ENCODE assay signal across 19 cellular contexts in the genomic region with DNA sequence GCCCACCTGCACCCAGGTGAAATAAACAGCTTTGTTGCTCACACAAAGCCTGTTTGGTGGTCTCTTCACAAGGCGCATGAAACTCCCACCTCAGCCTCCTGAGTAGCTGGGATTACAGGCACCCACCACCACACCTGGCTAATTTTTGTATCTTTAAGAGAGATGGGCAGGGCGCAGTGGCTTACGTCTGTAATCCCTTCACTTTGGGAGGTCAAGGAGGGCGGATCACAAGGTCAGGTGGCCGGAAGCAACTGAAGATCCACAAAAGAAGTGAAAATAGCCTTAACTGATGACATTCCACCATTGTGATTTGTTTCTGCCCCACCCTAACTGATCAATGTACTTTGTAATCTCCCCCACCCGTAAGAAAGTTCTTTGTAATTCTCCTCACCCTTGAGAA. TPM values are rescaled to one million over a fixed set of nuclear protein-coding genes. Genes with fewer than 3 reads are reported as not detected.
DNase-seq lines count a peak whose midpoint lies in the region; ATAC-seq, FAIRE-seq and TF ChIP-seq lines count a peak whose summit lies in the region.
"Not testable (repeated sequence)": the region's sequence is repeated elsewhere in the genome, so short reads cannot be mapped to it uniquely, and the experiment has no call there.
"Had no signal": no experiment of that assay in that cellular context is flagged by ENCODE, and none has a peak within 500 bp of the region (broad histone marks: within the 10 kb centered on the region; RNA-seq: fewer than 3 reads in every experiment).

No MANE protein-coding gene starts in this region.

- not testable (repeated sequence) for TF ChIP-seq CTCF in GM23338 (conservative IDR thresholded peaks at IDR 0.05; ENCODE audit: low read depth in 2 of 2); H9 (conservative IDR thresholded peaks at IDR 0.05); WTC11 (IDR thresholded peaks at IDR 0.05); astrocyte (IDR thresholded peaks at IDR 0.05; ENCODE audit: insufficient read depth, low read depth, low read length); H1 (IDR thresholded peaks at IDR 0.05; ENCODE audit: control extremely low read depth in 1 of 3, insufficient read depth in 1 of 3, low read depth in 1 of 3, low read length in 3 of 3); endodermal cell (conservative IDR thresholded peaks at IDR 0.05)

- not testable (repeated sequence) for H3K4me3 Mint-ChIP-seq in GM23338; WTC11; astrocyte (ENCODE audit: unreplicated experiment)
- H3K4me3 Mint-ChIP-seq in H9 = peak overlapping the region; percentile 2 to 37; a peak in 2 of 5 replicates
- H3K4me3 Mint-ChIP-seq in endodermal cell = peak overlapping the region; percentile 32

- H3F3A ChIP-seq in GM23338 (replicated peaks; ENCODE audit: low read depth) = not testable (repeated sequence)

- H3K4me1 ChIP-seq in GM23338 (ENCODE audit: insufficient read depth) (peaks cover 18% of the 10 kb centered on the region), HUES6 (ENCODE audit: control insufficient read depth, insufficient read depth, low read length) (peaks cover 20% of the 10 kb centered on the region; the same call in 1 of the 2 replicates)
- not testable (repeated sequence) for H3K4me1 ChIP-seq in H9 (ENCODE audit: insufficient read depth, low read length); astrocyte (ENCODE audit: insufficient read depth, low read length); H1 (replicated peaks in 1 of 4; ENCODE audit: control insufficient read depth in 3 of 4, insufficient read depth in 4 of 4, low read length in 3 of 4); endodermal cell (ENCODE audit: control insufficient read depth, insufficient read depth, low read length)

- H3K4me3 ChIP-seq in GM23338; astrocyte (ENCODE audit: insufficient read depth, low read depth, low read length); H1 (ENCODE audit: extremely low read depth in 1 of 4, insufficient read depth in 2 of 4, low read depth in 3 of 4, low read length in 4 of 4); endodermal cell (ENCODE audit: low read length): not testable (repeated sequence)
- peak overlapping the region; percentile 30; the same call in 1 of the 2 replicates for H3K4me3 ChIP-seq in HUES6 (ENCODE audit: low read depth, low read length)

- H3K27ac ChIP-seq in GM23338 (ENCODE audit: low read depth); astrocyte (ENCODE audit: low read depth, low read length); H1 (ENCODE audit: low read depth, low read length); endodermal cell (ENCODE audit: low read depth, low read length): not testable (repeated sequence)
- H3K27ac ChIP-seq in H9 (ENCODE audit: insufficient read length, low read depth, low read length) (peak overlapping the region; percentile 71), HUES6 (ENCODE audit: low read depth, low read length) (peak overlapping the region; percentile 50; the same call in 1 of the 2 replicates)

- not testable (repeated sequence) for H3K9me3 Mint-ChIP-seq in GM23338; H9; WTC11; astrocyte (ENCODE audit: unreplicated experiment)
- H3K9me3 Mint-ChIP-seq in endodermal cell = peaks cover 10% of the 10 kb centered on the region

- H3K14ac ChIP-seq in H9 (ENCODE audit: insufficient read depth, low read length); H1 (ENCODE audit: insufficient read length): not testable (repeated sequence)

- not testable (repeated sequence) for H3K79me2 ChIP-seq in GM23338 (replicated peaks; ENCODE audit: insufficient read depth); H9 (ENCODE audit: insufficient read depth, low read length); astrocyte (ENCODE audit: insufficient read depth, low read length); H1 (ENCODE audit: control insufficient read depth in 1 of 2, insufficient read depth in 2 of 2, low read length in 2 of 2)

- not testable (repeated sequence) for H3K4me1 Mint-ChIP-seq in GM23338; WTC11; astrocyte (ENCODE audit: low read depth, unreplicated experiment)
- H3K4me1 Mint-ChIP-seq in H9 (peaks cover 15 to 23% of the 10 kb centered on the region in 2 experiments), endodermal cell (peaks cover 15% of the 10 kb centered on the region)

- H3K23ac ChIP-seq in H9 (ENCODE audit: insufficient read length, low read depth, low read length); H1 (ENCODE audit: insufficient read length): not testable (repeated sequence)

- not testable (repeated sequence) for ATAC-seq in GM23338
- ATAC-seq in WTC11 = peak; percentile 56

- POLR2A ChIA-PET in WTC11 (lab: Charles Lee) = not testable (repeated sequence)
- POLR2A ChIA-PET in H1 (lab: Charles Lee; ENCODE audit: partially characterized antibody) = interaction anchor here (0.8 to 3.8 kb wide), 4 partner anchors 8 to 17 kb away, joined by 3 to 25 read pairs (median 14); a partner anchor contains a TSS

- H3K27ac Mint-ChIP-seq in GM23338, WTC11: not testable (repeated sequence)
- H3K27ac Mint-ChIP-seq in H9 = peak overlapping the region; percentile 46 to 94 (median 81); a peak in 6 of 7 replicates
- H3K27ac Mint-ChIP-seq in astrocyte (ENCODE audit: unreplicated experiment) = peak overlapping the region; percentile 11
- peak overlapping the region; percentile 89 for H3K27ac Mint-ChIP-seq in endodermal cell

- no CpG with 5 or more reads among the region's 6 CpGs for WGBS in H9 (ENCODE audit: extremely low coverage, insufficient read length, low lambda C conversion rate)
- 59% methylated on average over 6 of the region's 6 CpGs; no CpG with 5 or more reads in 1 of the 2 experiments for WGBS in H1 (ENCODE audit: extremely low coverage in 1 of 2, insufficient coverage in 1 of 2, insufficient read length in 1 of 2, insufficient replicate concordance in 2 of 2, low coverage in 1 of 2, low lambda C conversion rate in 2 of 2, missing lambda C conversion rate in 1 of 2), 2 experiments
- WGBS in endodermal cell (ENCODE audit: insufficient coverage in 1 of 2, insufficient read length in 1 of 2), 2 experiments = 76 to 91% methylated on average over 5 to 6 of the region's 6 CpGs

- H4K20me1 ChIP-seq in GM23338 (replicated peaks; ENCODE audit: insufficient read depth); H9 (ENCODE audit: control insufficient read depth, insufficient read depth, insufficient read length); astrocyte (ENCODE audit: insufficient read depth, low read length); H1 (replicated peaks in 1 of 2; ENCODE audit: control insufficient read depth in 1 of 2, insufficient read depth in 2 of 2, low read length in 2 of 2): not testable (repeated sequence)

- not testable (repeated sequence) for H3K9me3 ChIP-seq in H9 (ENCODE audit: control insufficient read depth, low read depth, low read length); HUES6 (ENCODE audit: control insufficient read depth, insufficient read depth, low read depth, low read length); astrocyte (ENCODE audit: insufficient read depth, low read depth, low read length); H1 (ENCODE audit: insufficient read depth in 2 of 2, low read depth in 1 of 2, low read length in 1 of 2); endodermal cell (ENCODE audit: control insufficient read depth, low read length)

- peaks cover 14% of the 10 kb centered on the region for H3K27me3 Mint-ChIP-seq in GM23338 (ENCODE audit: insufficient read depth, low read depth, poor library complexity)
- H3K27me3 Mint-ChIP-seq in H9 (ENCODE audit: low read depth); WTC11 (ENCODE audit: low read depth); endodermal cell (ENCODE audit: insufficient read depth): not testable (repeated sequence)
- peaks cover 27% of the 10 kb centered on the region for H3K27me3 Mint-ChIP-seq in astrocyte (ENCODE audit: low read depth, unreplicated experiment)

- not testable (repeated sequence) for H3K36me3 ChIP-seq in GM23338 (ENCODE audit: insufficient read depth); HUES6 (ENCODE audit: control insufficient read depth, insufficient read depth, low read length); astrocyte (ENCODE audit: insufficient read depth, low read length); H1 (ENCODE audit: control insufficient read depth in 2 of 4, insufficient read depth in 4 of 4, low read length in 3 of 4); endodermal cell (ENCODE audit: control insufficient read depth, insufficient read depth, low read length)

- not testable (repeated sequence) for H3K36me3 Mint-ChIP-seq in GM23338 (ENCODE audit: low read depth); H9 (ENCODE audit: insufficient read depth in 1 of 3, low read depth in 3 of 3); WTC11; astrocyte (ENCODE audit: low read depth, unreplicated experiment); endodermal cell (ENCODE audit: low read depth)

- not testable (repeated sequence) for H3K9me2 ChIP-seq in GM23338 (ENCODE audit: insufficient read depth)

- H4K8ac ChIP-seq in H9 (replicated peaks; ENCODE audit: insufficient read length, low read depth, low read length); H1 (ENCODE audit: extremely low read depth, insufficient read depth, low read length): not testable (repeated sequence)

- not testable (repeated sequence) for H3K27me3 ChIP-seq in GM23338 (ENCODE audit: insufficient read depth); H9 (ENCODE audit: insufficient read depth, low read length); HUES6 (ENCODE audit: control insufficient read depth, insufficient read depth, low read length); astrocyte (ENCODE audit: insufficient read depth, low read length); H1 (replicated peaks in 1 of 4; ENCODE audit: control insufficient read depth in 3 of 4, extremely low read depth in 1 of 4, insufficient read depth in 3 of 4, low read length in 3 of 4); endodermal cell (ENCODE audit: control insufficient read depth, insufficient read depth, low read length, poor library complexity, severe bottlenecking)

- not testable (repeated sequence) for FAIRE-seq in astrocyte (lab: Jason Lieb, UNC); H1 (lab: Jason Lieb, UNC)

- TF ChIP-seq RAD21 in H1 (IDR thresholded peaks at IDR 0.05 in 1 of 2, conservative IDR thresholded peaks at IDR 0.05 in 1 of 2; ENCODE audit: low read depth in 2 of 2, low read length in 2 of 2) = not testable (repeated sequence)

- DNase-seq in ELF-1 (ENCODE audit: low read depth, low spot score) = peak; percentile 70
- DNase-seq in GM23338 (ENCODE audit: low spot score); WTC11 (ENCODE audit: low spot score); astrocyte (ENCODE audit: low read depth); H1 (ENCODE audit: low read depth in 1 of 2, low spot score in 2 of 2): not testable (repeated sequence)
- peak; percentile 78 for DNase-seq in H9
- peak; percentile 78 for DNase-seq in endodermal cell

- not testable (repeated sequence) for H3K18ac ChIP-seq in H9 (ENCODE audit: insufficient read length, low read depth, low read length); H1 (ENCODE audit: extremely low read depth, low read length)

- H3T11ph ChIP-seq in H9 (ENCODE audit: low read length) = not testable (repeated sequence)

- H4K5ac ChIP-seq in H9 (ENCODE audit: insufficient read length, low read depth, low read length); H1 (ENCODE audit: insufficient read length, low read depth, low read length): not testable (repeated sequence)

- not testable (repeated sequence) for H2BK120ac ChIP-seq in H9 (ENCODE audit: low read depth, low read length, poor library complexity, severe bottlenecking); H1 (replicated peaks; ENCODE audit: low read depth, low read length)

- not testable (repeated sequence) for H4K91ac ChIP-seq in H9 (ENCODE audit: insufficient read length, low read depth, low read length); H1 (replicated peaks; ENCODE audit: insufficient read length, low read length)

- H2AFZ ChIP-seq in GM23338 = peak overlapping the region; percentile 91; the same call in 1 of the 2 replicates
- not testable (repeated sequence) for H2AFZ ChIP-seq in H9 (ENCODE audit: low read length); astrocyte (ENCODE audit: low read depth, low read length); H1 (ENCODE audit: low read length)

- not testable (repeated sequence) for H3K23me2 ChIP-seq in H9 (ENCODE audit: insufficient read length, low read depth, low read length, poor library complexity, severe bottlenecking); H1 (ENCODE audit: low read depth, low read length)

- CTCF ChIA-PET in WTC11 (lab: Charles Lee) = not testable (repeated sequence)
- CTCF ChIA-PET in H1 (lab: Charles Lee; ENCODE audit: partially characterized antibody) = interaction anchor here (1.2 kb wide), 1 partner anchor 8 kb away, joined by 3 read pairs; no protein-coding TSS in a partner anchor

- H3K9ac ChIP-seq in H9 (ENCODE audit: extremely low read depth, insufficient read length, low read length); astrocyte (ENCODE audit: low read length); H1 (replicated peaks in 1 of 4; ENCODE audit: extremely low read depth in 1 of 4, low read depth in 3 of 4, low read length in 3 of 4); endodermal cell (ENCODE audit: extremely low read depth, low read length, poor library complexity, severe bottlenecking): not testable (repeated sequence)
- H3K9ac ChIP-seq in HUES6 (ENCODE audit: low read length) = peak overlapping the region; percentile 65

- not testable (repeated sequence) for H2BK15ac ChIP-seq in H9 (ENCODE audit: low read depth, low read length); H1 (ENCODE audit: low read length)

- H3K79me1 ChIP-seq in H9 (ENCODE audit: insufficient read depth, low read depth, low read length, poor library complexity, severe bottlenecking); H1 (ENCODE audit: low read depth, low read length): not testable (repeated sequence)

- H3K56ac ChIP-seq in H9 (ENCODE audit: insufficient read length, low read depth, low read length); H1 (replicated peaks; ENCODE audit: insufficient read length, low read depth, low read length): not testable (repeated sequence)

- not testable (repeated sequence) for H3K4ac ChIP-seq in H9 (ENCODE audit: low read depth, low read length); H1 (replicated peaks; ENCODE audit: insufficient read length, low read depth, low read length)

- not testable (repeated sequence) for H2BK12ac ChIP-seq in H9 (ENCODE audit: insufficient read length, low read depth, low read length); H1 (ENCODE audit: low read depth, low read length)

- H2BK5ac ChIP-seq in H9 (ENCODE audit: insufficient read length, low read length) = not testable (repeated sequence)
- 0 out of 2 replicates have a peak overlapping the region, but pooled peaks have one; percentile 60 for H2BK5ac ChIP-seq in H1 (ENCODE audit: low read depth, low read length)

- H2AK5ac ChIP-seq in H9 (ENCODE audit: insufficient read length, low read length); H1 (ENCODE audit: low read depth, low read length): not testable (repeated sequence)

- not testable (repeated sequence) for TF ChIP-seq POLR2A in H1 (IDR thresholded peaks at IDR 0.05; ENCODE audit: control extremely low read depth in 1 of 2, low read depth in 2 of 2, low read length in 2 of 2)

- not testable (repeated sequence) for TF ChIP-seq EP300 in H1 (IDR thresholded peaks at IDR 0.05; ENCODE audit: borderline replicate concordance in 1 of 2, low read depth in 2 of 2, low read length in 2 of 2)

- H3K4me2 ChIP-seq in GM23338; H9 (ENCODE audit: insufficient read depth, insufficient read length, low read length); astrocyte (ENCODE audit: low read length); H1 (ENCODE audit: insufficient read depth in 1 of 2, low read depth in 2 of 2, low read length in 2 of 2): not testable (repeated sequence)

- H2BK20ac ChIP-seq in H9 (ENCODE audit: low read depth, low read length, poor library complexity, severe bottlenecking); H1 (ENCODE audit: low read length): not testable (repeated sequence)

RNA-seq across cellular contexts. Expression of a gene that starts 15.3 kb away (rescaled TPM):
- 7.1 and 8.8 TPM in 2 replicates for total RNA-seq in GM23338 (2014; rRNA removed; shearing (Covaris generic))
- 13.0 and 16.3 TPM in 2 replicates for polyA plus RNA-seq in GM23338 (2016; fragmentation: Nextera tagmentation; extraction: Ambion mirVana)
- 48.5 and 51.3 TPM in 2 replicates for total RNA-seq in H9 (2021)
- total RNA-seq in WTC11 (2021) = 0.78 to 1.5 TPM (median 0.96 TPM) in 3 replicates
- 16.2 and 19.0 TPM in 2 replicates for total RNA-seq in astrocyte
- total RNA-seq in H1 (2021; fragmentation: NEBNext Ultra II Directional; extraction: Animal tissue kit (Norgen Biotek cat#: 25700)) = 56.2 and 58.2 TPM in 2 replicates
- polyA plus RNA-seq in H1 (2011; rRNA removed) = 23.5 and 49.6 TPM in 2 replicates
- polyA plus RNA-seq in H1 (2011; cell fraction: cytosol; rRNA removed) = 29.2 TPM
- 34.0 TPM for polyA plus RNA-seq in H1 (2011; cell fraction: nucleus; rRNA removed)
- 27.7 to 38.9 TPM (median 29.2 TPM) in 4 replicates for polyA plus RNA-seq in H1 (2012, experiment 1 of 2)
- 32.8 TPM for polyA plus RNA-seq in H1 (2012, experiment 2 of 2)
- polyA plus RNA-seq in H1 (2013, experiment 1 of 2) = 60.4 TPM
- polyA plus RNA-seq in H1 (2013, experiment 2 of 2) = 60.9 TPM
- 9.3 and 14.8 TPM in 2 replicates for polyA minus RNA-seq in H1 (2011; rRNA and poly(A)+ RNA removed)
- polyA minus RNA-seq in H1 (2011; cell fraction: cytosol; rRNA and poly(A)+ RNA removed) = 31.8 TPM
- polyA minus RNA-seq in H1 (2011; cell fraction: nucleus; rRNA and poly(A)+ RNA removed) = 13.7 TPM
- 10 to 100 TPM in 1 of 2 donors, 1 to 10 TPM in 1; 8.2 to 17.3 TPM for total RNA-seq in endodermal cell
- polyA plus RNA-seq in endodermal cell (2013, experiment 1 of 2) = 19.8 TPM
- 19.5 TPM for polyA plus RNA-seq in endodermal cell (2013, experiment 2 of 2)
- total RNA-seq: A172; A673; B cell; CD4-positive, alpha-beta T cell; CD4-positive, CD25-positive, alpha-beta regulatory T cell; CD8-positive, alpha-beta memory T cell; CD8-positive, alpha-beta T cell; Daoy had no signal
- polyA plus RNA-seq: AG04450; CD14-positive monocyte; CD4-positive, alpha-beta memory T cell; CD4-positive, CD25-positive, alpha-beta regulatory T cell; CD8-positive, alpha-beta memory T cell had no signal
